Comparison of ENCODE assay signal across 11 cellular contexts in the genomic region with DNA sequence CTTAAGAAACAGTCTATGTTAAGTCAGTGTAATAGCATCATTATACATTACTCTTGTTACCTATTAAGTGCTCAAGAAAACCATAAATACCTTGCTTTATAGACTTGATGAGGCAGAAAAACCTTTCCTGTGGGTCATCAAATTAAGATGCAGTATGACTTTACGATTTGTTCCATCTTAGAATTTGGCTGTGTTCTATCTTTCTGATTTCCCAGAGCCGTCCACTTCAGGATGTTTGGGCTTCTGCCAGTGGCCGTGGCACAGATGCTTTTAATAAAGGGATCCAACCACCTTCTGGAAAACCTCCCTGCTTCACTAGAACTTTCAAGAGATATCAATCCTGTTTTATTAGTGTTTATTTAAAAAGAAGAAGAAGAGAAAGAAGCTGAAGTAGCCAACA.
DNase-seq lines count a peak whose midpoint lies in the region; ATAC-seq and TF ChIP-seq lines count a peak whose summit lies in the region.
"Had no signal": no experiment of that assay in that cellular context is flagged by ENCODE, and none has a peak within 500 bp of the region (broad histone marks: within the 10 kb centered on the region; RNA-seq: fewer than 3 reads in every experiment).

No MANE protein-coding gene starts in this region.

- no peaks in the 10 kb centered on the region for H3K9me3 ChIP-seq in psoas muscle
- no peaks in the 10 kb centered on the region for H3K9me3 ChIP-seq in ascending aorta

- ATAC-seq in psoas muscle (peak in 2 of 4 donors; percentile 16 to 57), GM18868 (IDR thresholded peaks at IDR 0.05; ENCODE audit: unreplicated experiment) (no peak)
- ATAC-seq: activated CD8-positive, alpha-beta memory T cell treated with anti-CD3 and anti-CD28 coated beads, Interleukin-2, amount 10 ng/mL, durations not matched to agents 7 days and 5 days had no signal

- peaks cover 47% of the 10 kb centered on the region for H3K4me1 ChIP-seq in psoas muscle
- H3K4me1 ChIP-seq in ascending aorta, result peaks cover 0 to 15% of the 10 kb centered on the region in 2 donors

- intact Hi-C loops in psoas muscle (cut with DNase I) (loop anchor here in 1 of 2 donors (5.0 kb wide), 2 partner anchors 70 to 425 kb away; a partner anchor contains a TSS), ascending aorta (cut with DNase I) (no loop called here)

- DNase-seq in BJ (ENCODE audit: low read depth) (peak; percentile 94), NCI-H446 (lab: John Stamatoyannopoulos, UW) (peak; percentile 43 to 78), fibroblast of mammary gland (ENCODE audit: low read depth) (peak; percentile 96), psoas muscle (peak; percentile 22 to 65), ascending aorta (ENCODE audit: low spot score in 2 of 2) (no peak), NCI-H1105 (lab: John Stamatoyannopoulos, UW) (no peak)
- no peak for DNase-seq in effector CD8-positive, alpha-beta T cell (lab: John Stamatoyannopoulos, UW)
- DNase-seq: activated CD8-positive, alpha-beta memory T cell treated with anti-CD3 and anti-CD28 coated beads, Interleukin-2, amount 10 ng/mL, durations not matched to agents 7 days and 5 days; CD4-positive, alpha-beta T cell had no signal

- CTCF ChIA-PET in BJ (lab: Yijun Ruan, JAX), result interaction anchor here (1.4 kb wide), 1 partner anchor 13 kb away, joined by 4 read pairs; no protein-coding TSS in a partner anchor

- H3K36me3 ChIP-seq in BJ (ENCODE audit: control insufficient read depth, insufficient read depth, low read length) (no peaks in the 10 kb centered on the region), psoas muscle (ENCODE audit: insufficient read depth in 1 of 2, low read depth in 1 of 2) (no peaks in the 10 kb centered on the region), ascending aorta (no peaks in the 10 kb centered on the region)

- H3K4me3 ChIP-seq in BJ (ENCODE audit: low read depth, low read length), result no peak overlapping the region
- no peak overlapping the region for H3K4me3 ChIP-seq in fibroblast of mammary gland (ENCODE audit: control insufficient read depth, low read depth, low read length)
- no peak overlapping the region for H3K4me3 ChIP-seq in psoas muscle
- no peak overlapping the region for H3K4me3 ChIP-seq in ascending aorta
- H3K4me3 ChIP-seq: lung had no signal

- POLR2A ChIA-PET in BJ (lab: Charles Lee), result no interaction called here

- WGBS in psoas muscle, 3 donors, result 6 to 18% (median 10%) methylated on average over 3 of the region's 3 CpGs

- TF ChIP-seq CTCF in BJ (IDR thresholded peaks at IDR 0.05; ENCODE audit: insufficient read depth, low read depth, low read length) (no peak), fibroblast of mammary gland (conservative IDR thresholded peaks at IDR 0.05; ENCODE audit: control insufficient read depth, insufficient read depth, low read depth, low read length) (no peak), psoas muscle (IDR thresholded peaks at IDR 0.05) (no peak), ascending aorta (IDR thresholded peaks at IDR 0.05) (no peak)

- no peaks in the 10 kb centered on the region for H3K27me3 ChIP-seq in BJ (ENCODE audit: control insufficient read depth, insufficient read depth, low read length)
- H3K27me3 ChIP-seq in psoas muscle (ENCODE audit: insufficient read depth in 3 of 3, low read length in 2 of 3), result no peaks in the 10 kb centered on the region
- no peaks in the 10 kb centered on the region for H3K27me3 ChIP-seq in ascending aorta

- H3K27ac ChIP-seq in psoas muscle (peak overlapping the region; percentile 66), ascending aorta (no peak overlapping the region)

Comparison
In these comparisons a context has a peak if more than half of its experiments do, and no peak if none do; other contexts are left out.
1. DNase-seq: peak in BJ (single experiment), NCI-H446 (2 of 2), fibroblast of mammary gland (single experiment) and psoas muscle (2 of 2); none in effector CD8-positive, alpha-beta T cell (single experiment), ascending aorta (0 of 2) and NCI-H1105 (single experiment).